7 cellular contexts compared by ENCODE assay signal in the genomic region with DNA sequence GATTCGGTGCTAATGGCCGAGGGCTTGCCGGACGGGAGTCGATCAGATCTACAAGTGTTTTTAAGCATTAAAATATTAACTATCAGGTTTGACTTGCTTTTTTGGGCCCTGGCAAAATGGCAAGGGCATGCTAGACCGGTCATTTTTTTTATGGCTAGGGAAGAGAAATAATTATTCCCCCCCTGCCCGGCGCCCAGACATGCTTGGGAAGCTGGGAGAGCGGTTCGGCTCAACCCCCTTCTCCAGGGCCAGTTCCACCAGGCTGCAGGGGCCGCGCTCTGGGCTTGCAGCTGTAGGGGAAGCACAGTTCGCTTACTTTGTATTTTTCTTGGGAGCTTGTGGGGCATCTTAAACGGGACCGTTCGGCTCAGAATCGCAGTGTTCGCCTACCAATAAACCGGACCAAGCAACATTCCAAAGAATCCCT. TPM values are rescaled to one million over a fixed set of nuclear protein-coding genes. Genes with fewer than 3 reads are reported as not detected.
DNase-seq lines count a peak whose midpoint lies in the region; ATAC-seq, FAIRE-seq and TF ChIP-seq lines count a peak whose summit lies in the region.

No MANE protein-coding gene starts in this region.

- H3K27ac ChIP-seq in liver (ENCODE audit: low read depth in 1 of 2, low read length in 2 of 2): peak overlapping the region; percentile 92 to 99
- H3K27ac ChIP-seq in subcutaneous abdominal adipose tissue (ENCODE audit: low read depth, low read length): peak overlapping the region; percentile 96

- ATAC-seq in HG03139 (IDR thresholded peaks at IDR 0.05; ENCODE audit: unreplicated experiment): no peak

- H3K9me3 ChIP-seq in liver (ENCODE audit: control insufficient read depth in 4 of 4, low read length in 3 of 4) (no peaks in the 10 kb centered on the region), subcutaneous abdominal adipose tissue (ENCODE audit: control insufficient read depth in 5 of 5, low read length in 5 of 5) (no peaks in the 10 kb centered on the region)

- H3K4me3 Mint-ChIP-seq in IgD-negative memory B cell: peak overlapping the region; percentile 47 to 85 (median 76)

- 11% methylated on average over 19 of the region's 19 CpGs for WGBS in liver

- H3K9ac ChIP-seq in liver (ENCODE audit: low read depth in 1 of 2, low read length in 2 of 2) (peak overlapping the region; percentile 75), subcutaneous abdominal adipose tissue (ENCODE audit: low read length in 5 of 5) (peak overlapping the region; percentile 39 to 97 (median 82))

- H3K27me3 ChIP-seq in bronchial epithelial cell (ENCODE audit: control insufficient read depth, insufficient read depth, low read length) (no peaks in the 10 kb centered on the region), liver (ENCODE audit: control insufficient read depth in 4 of 4, insufficient read depth in 4 of 4, low read length in 3 of 4) (no peaks in the 10 kb centered on the region), subcutaneous abdominal adipose tissue (ENCODE audit: control insufficient read depth in 5 of 5, insufficient read depth in 4 of 5, low read length in 5 of 5) (no peaks in the 10 kb centered on the region)

- H3K36me3 ChIP-seq in bronchial epithelial cell (ENCODE audit: control insufficient read depth, insufficient read depth, low read length) (no peaks in the 10 kb centered on the region), liver (ENCODE audit: control insufficient read depth in 4 of 4, insufficient read depth in 3 of 4, low read depth in 1 of 4, low read length in 3 of 4) (peaks cover 0 to 2% (median under 1%) of the 10 kb centered on the region in 4 donors), subcutaneous abdominal adipose tissue (ENCODE audit: control insufficient read depth in 5 of 5, insufficient read depth in 5 of 5, low read length in 5 of 5) (peaks cover 0 to under 1% (median 0%) of the 10 kb centered on the region in 5 donors)

- no peak overlapping the region for H3K27ac Mint-ChIP-seq in IgD-negative memory B cell

- no peak for DNase-seq in bronchial epithelial cell (ENCODE audit: low read depth)
- DNase-seq in NCI-H2227 treated with DMSO at 0.1 percent for 48 hours (lab: John Stamatoyannopoulos, UW): no peak
- no peak for DNase-seq in NCI-H1092 (lab: John Stamatoyannopoulos, UW)

- H3K4me1 Mint-ChIP-seq in IgD-negative memory B cell: peaks cover 8 to 21% (median 15%) of the 10 kb centered on the region in 3 donors

- H3K9me3 Mint-ChIP-seq in IgD-negative memory B cell: no peaks in the 10 kb centered on the region

- H3K36me3 Mint-ChIP-seq in IgD-negative memory B cell: peaks cover 1% of the 10 kb centered on the region

- no peak for TF ChIP-seq RAD21 in liver (IDR thresholded peaks at IDR 0.05)

- TF ChIP-seq CTCF in bronchial epithelial cell (IDR thresholded peaks at IDR 0.05; ENCODE audit: insufficient read depth, low read length, severe bottlenecking) (no peak), liver (IDR thresholded peaks at IDR 0.05; ENCODE audit: low read depth, low read length, missing input control) (no peak)

- no peak for FAIRE-seq in bronchial epithelial cell (lab: Jason Lieb, UNC)

- H3K4me1 ChIP-seq in liver (ENCODE audit: control insufficient read depth in 4 of 4, insufficient read depth in 4 of 4, low read length in 3 of 4) (peaks cover 6 to 49% (median 28%) of the 10 kb centered on the region in 4 donors), subcutaneous abdominal adipose tissue (ENCODE audit: control insufficient read depth in 5 of 5, insufficient read depth in 5 of 5, low read length in 5 of 5) (peaks cover 2 to 65% (median 51%) of the 10 kb centered on the region in 5 donors)

- H3K27me3 Mint-ChIP-seq in IgD-negative memory B cell: peaks cover 63% of the 10 kb centered on the region

- peak overlapping the region; percentile 70 for H3K4me3 ChIP-seq in bronchial epithelial cell (ENCODE audit: low read depth, low read length)
- H3K4me3 ChIP-seq in liver (ENCODE audit: low read depth in 1 of 3, low read length in 3 of 3): peak overlapping the region; percentile 53 to 99 (median 92)
- peak overlapping the region; percentile 88 to 93 (median 89) for H3K4me3 ChIP-seq in subcutaneous abdominal adipose tissue (ENCODE audit: low read depth in 1 of 5, low read length in 5 of 5)

TF ChIP-seq in liver, 16 proteins besides CTCF, POLR2A, EP300 and RAD21:
- TF ChIP-seq YY1 (IDR thresholded peaks at IDR 0.05): peak; percentile 11
- TF ChIP-seq GABPA (IDR thresholded peaks at IDR 0.05 in 1 of 2, conservative IDR thresholded peaks at IDR 0.05 in 1 of 2): no peak

RNA-seq across cellular contexts. Expression of a gene that starts 3.0 kb away (rescaled TPM):
- polyA plus RNA-seq in IgD-negative memory B cell (0.43 TPM), liver (10 to 100 TPM in 1 of 2 donors, 1 to 10 TPM in 1; 7.4 to 18.0 TPM)
- total RNA-seq in bronchial epithelial cell (1.1 and 1.2 TPM in 2 replicates), liver (1 to 10 TPM; 4.9 to 9.3 TPM)
